In the genomic region with DNA sequence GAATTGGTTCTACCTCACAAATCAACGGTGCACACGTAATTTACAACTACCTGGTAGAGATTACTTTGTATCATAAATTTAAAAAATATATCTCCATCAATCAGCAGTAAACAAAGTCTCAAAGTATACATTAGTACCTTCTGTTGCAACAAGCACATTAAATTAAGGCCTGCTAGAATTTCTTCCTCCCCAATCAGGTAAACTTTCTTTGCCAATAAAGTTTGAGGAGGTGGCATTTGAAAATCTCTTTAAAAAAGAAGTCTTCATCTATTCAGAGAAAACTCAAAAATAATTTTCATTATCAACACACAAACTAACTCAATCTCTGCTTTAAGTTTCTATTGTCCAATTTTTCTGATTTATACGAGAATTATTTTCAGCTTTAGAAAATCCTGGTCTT, we compare ENCODE assay signal across 15 cellular contexts. TPM values are rescaled to one million over a fixed set of nuclear protein-coding genes. Genes with fewer than 3 reads are reported as not detected.
A peak's percentile ranks its signal among the peaks of the same experiment; 100 is the strongest.
DNase-seq lines count a peak whose midpoint lies in the region; ATAC-seq and TF ChIP-seq lines count a peak whose summit lies in the region.
"Had no signal": no experiment of that assay in that cellular context is flagged by ENCODE, and none has a peak within 500 bp of the region (broad histone marks: within the 10 kb centered on the region; RNA-seq: fewer than 3 reads in every experiment).

No MANE protein-coding gene starts in this region.

- no peak overlapping the region for H3K56ac ChIP-seq in H9 (ENCODE audit: insufficient read length, low read depth, low read length)

- peaks cover 87% of the 10 kb centered on the region for H3K36me3 ChIP-seq in OCI-LY7 (ENCODE audit: insufficient read depth, low read length)

- no peak for ATAC-seq in effector memory CD8-positive, alpha-beta T cell (replicated peaks)
- no peak for ATAC-seq in GM19328 (IDR thresholded peaks at IDR 0.05; ENCODE audit: unreplicated experiment)

- intact Hi-C loops in OCI-LY7 (cut with micrococcal nuclease; ENCODE audit: unreplicated experiment) = no loop called here

- H2BK120ac ChIP-seq in H9 (ENCODE audit: low read depth, low read length, poor library complexity, severe bottlenecking) = no peak overlapping the region

- no peak overlapping the region for H4K8ac ChIP-seq in H9 (replicated peaks; ENCODE audit: insufficient read length, low read depth, low read length)

- CTCF ChIA-PET in OCI-LY7 (lab: Charles Lee; ENCODE audit: unreplicated experiment) = no interaction called here

- peak overlapping the region; percentile 92 for H3K4me3 Mint-ChIP-seq in T-helper 1 cell treated with Interleukin-12 subunit alpha and Interleukin-12 subunit beta and Interleukin-4 antibody, amounts not matched to agents 30 μg/mL and 1 μg/mL, for 36 hours
- H3K4me3 Mint-ChIP-seq in effector memory CD8-positive, alpha-beta T cell = peak overlapping the region; percentile 88 to 91
- H3K4me3 Mint-ChIP-seq in progenitor cell of endocrine pancreas (ENCODE audit: low read depth) = peak overlapping the region; percentile 16
- no peak overlapping the region; a peak in 1 of 5 replicates for H3K4me3 Mint-ChIP-seq in H9

- peaks cover 97% of the 10 kb centered on the region for H3K79me2 ChIP-seq in OCI-LY7 (ENCODE audit: insufficient read depth, low read depth, low read length)
- H3K79me2 ChIP-seq in H9 (ENCODE audit: insufficient read depth, low read length) = peaks cover 22% of the 10 kb centered on the region

- TF ChIP-seq CTCF in OCI-LY7 (conservative IDR thresholded peaks at IDR 0.05; ENCODE audit: low read length) (no peak), progenitor cell of endocrine pancreas (IDR thresholded peaks at IDR 0.05; ENCODE audit: unreplicated experiment) (no peak), H9 (conservative IDR thresholded peaks at IDR 0.05) (no peak)

- H3K18ac ChIP-seq in H9 (ENCODE audit: insufficient read length, low read depth, low read length) = no peak overlapping the region

- no peak overlapping the region for H3T11ph ChIP-seq in H9 (ENCODE audit: low read length)

- H3K36me3 Mint-ChIP-seq in T-helper 1 cell treated with Interleukin-12 subunit alpha and Interleukin-12 subunit beta and Interleukin-4 antibody, amounts not matched to agents 30 μg/mL and 1 μg/mL, for 36 hours (ENCODE audit: low read depth) = peaks cover 74% of the 10 kb centered on the region
- H3K36me3 Mint-ChIP-seq in effector memory CD8-positive, alpha-beta T cell (ENCODE audit: insufficient read depth) = peaks cover 100% of the 10 kb centered on the region
- H3K36me3 Mint-ChIP-seq in progenitor cell of endocrine pancreas (ENCODE audit: insufficient read depth) = peaks cover 44% of the 10 kb centered on the region
- peaks cover 63 to 86% (median 85%) of the 10 kb centered on the region in 3 experiments for H3K36me3 Mint-ChIP-seq in H9 (ENCODE audit: insufficient read depth in 1 of 3, low read depth in 3 of 3)

- BruUV-seq in OCI-LY7 (replicated peaks; lab: Mats Ljungman, UMichigan) = no TSS peak

- no peak overlapping the region for H3K9ac ChIP-seq in H9 (ENCODE audit: extremely low read depth, insufficient read length, low read length)

- H3K9me3 Mint-ChIP-seq in T-helper 1 cell treated with Interleukin-12 subunit alpha and Interleukin-12 subunit beta and Interleukin-4 antibody, amounts not matched to agents 30 μg/mL and 1 μg/mL, for 36 hours = no peaks in the 10 kb centered on the region
- no peaks in the 10 kb centered on the region for H3K9me3 Mint-ChIP-seq in effector memory CD8-positive, alpha-beta T cell
- H3K9me3 Mint-ChIP-seq in progenitor cell of endocrine pancreas (ENCODE audit: low read depth) = no peaks in the 10 kb centered on the region
- no peaks in the 10 kb centered on the region for H3K9me3 Mint-ChIP-seq in H9

- WGBS in H9 (ENCODE audit: extremely low coverage, insufficient read length, low lambda C conversion rate) = 100% methylated on average over 1 of the region's 3 CpGs

- no peak overlapping the region for H3K27ac ChIP-seq in OCI-LY7 (ENCODE audit: low read depth, low read length, poor library complexity, severe bottlenecking)
- H3K27ac ChIP-seq in H9 (ENCODE audit: insufficient read length, low read depth, low read length) = no peak overlapping the region
- H3K27ac ChIP-seq: HL-60, testis had no signal

- H3K9me2 ChIP-seq in OCI-LY7 (ENCODE audit: insufficient read depth, low read length) = no peaks in the 10 kb centered on the region

- H4K20me1 ChIP-seq in OCI-LY7 (ENCODE audit: insufficient read depth, low read length) (peaks cover 83% of the 10 kb centered on the region), H9 (ENCODE audit: control insufficient read depth, insufficient read depth, insufficient read length) (no peaks in the 10 kb centered on the region)

- H3K27me3 Mint-ChIP-seq in T-helper 1 cell treated with Interleukin-12 subunit alpha and Interleukin-12 subunit beta and Interleukin-4 antibody, amounts not matched to agents 30 μg/mL and 1 μg/mL, for 36 hours (ENCODE audit: low read depth) = no peaks in the 10 kb centered on the region
- H3K27me3 Mint-ChIP-seq in effector memory CD8-positive, alpha-beta T cell = no peaks in the 10 kb centered on the region
- H3K27me3 Mint-ChIP-seq in progenitor cell of endocrine pancreas (no peaks in the 10 kb centered on the region), H9 (ENCODE audit: low read depth) (no peaks in the 10 kb centered on the region)

- no peaks in the 10 kb centered on the region for H3K27me3 ChIP-seq in H9 (ENCODE audit: insufficient read depth, low read length)
- H3K27me3 ChIP-seq: testis had no signal

- H2AFZ ChIP-seq in OCI-LY7 (ENCODE audit: low read length) = no peak overlapping the region
- no peak overlapping the region for H2AFZ ChIP-seq in H9 (ENCODE audit: low read length)

- H2BK15ac ChIP-seq in H9 (ENCODE audit: low read depth, low read length) = no peak overlapping the region

- H3K9me3 ChIP-seq in OCI-LY7 (ENCODE audit: low read length) (no peaks in the 10 kb centered on the region), H9 (ENCODE audit: control insufficient read depth, low read depth, low read length) (no peaks in the 10 kb centered on the region)
- H3K9me3 ChIP-seq: testis had no signal

- H3K27ac Mint-ChIP-seq in T-helper 1 cell treated with Interleukin-12 subunit alpha and Interleukin-12 subunit beta and Interleukin-4 antibody, amounts not matched to agents 30 μg/mL and 1 μg/mL, for 36 hours = peak overlapping the region; percentile 49
- peak overlapping the region; percentile 99 for H3K27ac Mint-ChIP-seq in effector memory CD8-positive, alpha-beta T cell
- H3K27ac Mint-ChIP-seq in progenitor cell of endocrine pancreas = no peak overlapping the region
- H3K27ac Mint-ChIP-seq in H9 = no peak overlapping the region

- no peak overlapping the region for H3K23ac ChIP-seq in H9 (ENCODE audit: insufficient read length, low read depth, low read length)

- H2AK5ac ChIP-seq in H9 (ENCODE audit: insufficient read length, low read length) = no peak overlapping the region

- H3K23me2 ChIP-seq in H9 (ENCODE audit: insufficient read length, low read depth, low read length, poor library complexity, severe bottlenecking) = peaks cover 4% of the 10 kb centered on the region

- H3K4me1 ChIP-seq in OCI-LY7 (ENCODE audit: insufficient read depth, low read length, poor library complexity, severe bottlenecking) = peaks cover 50% of the 10 kb centered on the region
- H3K4me1 ChIP-seq in H9 (ENCODE audit: insufficient read depth, low read length) = no peaks in the 10 kb centered on the region

- no peak overlapping the region for H4K91ac ChIP-seq in H9 (ENCODE audit: insufficient read length, low read depth, low read length)

- H3K4me1 Mint-ChIP-seq in T-helper 1 cell treated with Interleukin-12 subunit alpha and Interleukin-12 subunit beta and Interleukin-4 antibody, amounts not matched to agents 30 μg/mL and 1 μg/mL, for 36 hours (ENCODE audit: low read depth) = peaks cover 67% of the 10 kb centered on the region
- H3K4me1 Mint-ChIP-seq in effector memory CD8-positive, alpha-beta T cell (ENCODE audit: low read depth in 2 of 2) = peaks cover 39 to 71% of the 10 kb centered on the region in 2 donors
- H3K4me1 Mint-ChIP-seq in progenitor cell of endocrine pancreas (ENCODE audit: low read depth) (peaks cover 39% of the 10 kb centered on the region), H9 (peaks cover 31 to 34% of the 10 kb centered on the region in 2 experiments)

- no peak overlapping the region for H4K5ac ChIP-seq in H9 (ENCODE audit: insufficient read length, low read depth, low read length)

- H3K79me1 ChIP-seq in H9 (ENCODE audit: insufficient read depth, low read depth, low read length, poor library complexity, severe bottlenecking) = no peaks in the 10 kb centered on the region

- H2BK12ac ChIP-seq in H9 (ENCODE audit: insufficient read length, low read depth, low read length) = no peak overlapping the region

- no peak overlapping the region for H3K4ac ChIP-seq in H9 (ENCODE audit: low read depth, low read length)

- POLR2A ChIA-PET in OCI-LY7 (lab: Charles Lee) = interaction anchor here (0.6 to 2.8 kb wide), 7 partner anchors 10 to 238 kb away, joined by 3 to 14 read pairs (median 7); no protein-coding TSS in a partner anchor

- peak overlapping the region; percentile 94 for H3K4me2 ChIP-seq in OCI-LY7 (ENCODE audit: low read length)
- H3K4me2 ChIP-seq in H9 (ENCODE audit: insufficient read depth, insufficient read length, low read length) = no peak overlapping the region

- no peak for DNase-seq in T-helper 1 cell
- DNase-seq in OCI-LY7 (ENCODE audit: low spot score) = no peak
- DNase-seq in effector memory CD8-positive, alpha-beta T cell = no peak
- no peak for DNase-seq in progenitor cell of endocrine pancreas (ENCODE audit: low spot score, unreplicated experiment)
- no peak for DNase-seq in H9
- DNase-seq in AG20443 (ENCODE audit: low spot score) = no peak
- DNase-seq: 8988T; activated CD4-positive, alpha-beta T cell treated with anti-CD3 and anti-CD28 coated beads for 1 hour; NCI-H1694; RPMI8226; stimulated activated CD4-positive, alpha-beta T cell treated with anti-CD3 and anti-CD28 coated beads, Interleukin-1b, Interleukin-23, amount 100 ng/mL, for 48 hours; testis had no signal

- H3K14ac ChIP-seq in H9 (ENCODE audit: insufficient read depth, low read length) = no peak overlapping the region

- no peak overlapping the region for H2BK5ac ChIP-seq in H9 (ENCODE audit: insufficient read length, low read length)

- no peak overlapping the region for H2BK20ac ChIP-seq in H9 (ENCODE audit: low read depth, low read length, poor library complexity, severe bottlenecking)

- H3K4me3 ChIP-seq in OCI-LY7 (ENCODE audit: low read depth, low read length, poor library complexity, severe bottlenecking) = peak overlapping the region; percentile 88
- H3K4me3 ChIP-seq: testis had no signal

RNA-seq across cellular contexts. Expression of a gene that starts 4.4 kb away (rescaled TPM):
- 221 and 280 TPM in 2 replicates for total RNA-seq in OCI-LY7 (2014; rRNA removed; shearing (Covaris generic))
- total RNA-seq in OCI-LY7 (2022) = 158 and 190 TPM in 2 replicates
- 155 and 157 TPM in 2 replicates for total RNA-seq in progenitor cell of endocrine pancreas
- 93.9 and 103 TPM in 2 replicates for total RNA-seq in H9 (2021)

Comparison
In these comparisons a context has a peak if more than half of its experiments do, and no peak if none do; other contexts are left out.
1. H3K27ac Mint-ChIP-seq: peak in T-helper 1 cell treated with Interleukin-12 subunit alpha and Interleukin-12 subunit beta and Interleukin-4 antibody, amounts not matched to agents 30 μg/mL and 1 μg/mL, for 36 hours (single experiment) and effector memory CD8-positive, alpha-beta T cell (2 of 2); none in progenitor cell of endocrine pancreas (single experiment) and H9 (0 of 3).
2. H3K4me3 Mint-ChIP-seq: peak in T-helper 1 cell treated with Interleukin-12 subunit alpha and Interleukin-12 subunit beta and Interleukin-4 antibody, amounts not matched to agents 30 μg/mL and 1 μg/mL, for 36 hours (single experiment), effector memory CD8-positive, alpha-beta T cell (2 of 2) and progenitor cell of endocrine pancreas (single experiment); none in H9 (0 of 2).